2 cellular contexts compared by ENCODE assay signal in genomic region chr7:77838929-77839491, GRCh38.
TF ChIP-seq lines count a peak whose summit lies in the region.

No MANE protein-coding gene starts in this region.

TF ChIP-seq in A549, 52 proteins besides CTCF, POLR2A, EP300 and RAD21:
- TF ChIP-seq TFCP2L1 (CRISPR knock-in tag; IDR thresholded peaks at IDR 0.05) (no peak), HOXA7 (CRISPR knock-in tag; IDR thresholded peaks at IDR 0.05) (no peak), NR3C1 (IDR thresholded peaks at IDR 0.05) (no peak), FOSB (CRISPR knock-in tag; IDR thresholded peaks at IDR 0.05) (no peak), USF2 (IDR thresholded peaks at IDR 0.05) (no peak), POLR2AphosphoS2 (conservative IDR thresholded peaks at IDR 0.05; ENCODE audit: low read length) (no peak), E2F6 (IDR thresholded peaks at IDR 0.05; ENCODE audit: borderline replicate concordance, low read depth) (no peak), ELK1 (IDR thresholded peaks at IDR 0.05; ENCODE audit: low read depth, low read length) (no peak), HMGXB4 (CRISPR knock-in tag; IDR thresholded peaks at IDR 0.05; ENCODE audit: borderline replicate concordance) (no peak)

TF ChIP-seq in K562, 482 proteins besides CTCF, POLR2A, EP300 and RAD21:
- TF ChIP-seq, protein P1, sequence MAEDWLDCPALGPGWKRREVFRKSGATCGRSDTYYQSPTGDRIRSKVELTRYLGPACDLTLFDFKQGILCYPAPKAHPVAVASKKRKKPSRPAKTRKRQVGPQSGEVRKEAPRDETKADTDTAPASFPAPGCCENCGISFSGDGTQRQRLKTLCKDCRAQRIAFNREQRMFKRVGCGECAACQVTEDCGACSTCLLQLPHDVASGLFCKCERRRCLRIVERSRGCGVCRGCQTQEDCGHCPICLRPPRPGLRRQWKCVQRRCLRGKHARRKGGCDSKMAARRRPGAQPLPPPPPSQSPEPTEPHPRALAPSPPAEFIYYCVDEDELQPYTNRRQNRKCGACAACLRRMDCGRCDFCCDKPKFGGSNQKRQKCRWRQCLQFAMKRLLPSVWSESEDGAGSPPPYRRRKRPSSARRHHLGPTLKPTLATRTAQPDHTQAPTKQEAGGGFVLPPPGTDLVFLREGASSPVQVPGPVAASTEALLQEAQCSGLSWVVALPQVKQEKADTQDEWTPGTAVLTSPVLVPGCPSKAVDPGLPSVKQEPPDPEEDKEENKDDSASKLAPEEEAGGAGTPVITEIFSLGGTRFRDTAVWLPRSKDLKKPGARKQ (CRISPR knock-in tag; IDR thresholded peaks at IDR 0.05), result no peak
- TF ChIP-seq XRCC4 (IDR thresholded peaks at IDR 0.05; ENCODE audit: extremely low read depth, insufficient read depth, insufficient read length) (no peak), MXI1 (IDR thresholded peaks at IDR 0.05; ENCODE audit: low read depth, low read length) (no peak), SPI1 (IDR thresholded peaks at IDR 0.05; ENCODE audit: borderline replicate concordance, low read depth, low read length) (no peak), XRCC3 (IDR thresholded peaks at IDR 0.05) (no peak), RCOR1 (IDR thresholded peaks at IDR 0.05; ENCODE audit: borderline replicate concordance in 1 of 2, low read depth in 2 of 2, low read length in 2 of 2) (peak in 1 of 2 experiments; percentile 38; a peak in 1 of 4 replicates), KLF13 (tag; IDR thresholded peaks at IDR 0.05; ENCODE audit: borderline replicate concordance, low read depth) (no peak), NFIX (CRISPR knock-in tag; IDR thresholded peaks at IDR 0.05; ENCODE audit: low read depth) (no peak), SMARCB1 (IDR thresholded peaks at IDR 0.05; ENCODE audit: insufficient read length, low read depth) (no peak), STAG1 (CRISPR knock-in tag; IDR thresholded peaks at IDR 0.05; ENCODE audit: borderline replicate concordance) (no peak), NFE2L1 (tag; IDR thresholded peaks at IDR 0.05; ENCODE audit: borderline replicate concordance, low read depth) (no peak), ARHGAP35 (IDR thresholded peaks at IDR 0.05; ENCODE audit: partially characterized antibody) (no peak), ZEB2 (IDR thresholded peaks at IDR 0.05) (no peak), CREBBP (IDR thresholded peaks at IDR 0.05; ENCODE audit: low read depth, low read length) (no peak), BRF1 (IDR thresholded peaks at IDR 0.05; ENCODE audit: borderline replicate concordance, extremely low read depth, insufficient read length) (no peak), NR0B1 (IDR thresholded peaks at IDR 0.05; ENCODE audit: partially characterized antibody) (no peak), ELK3 (CRISPR knock-in tag; IDR thresholded peaks at IDR 0.05) (no peak), RFX7 (CRISPR knock-in tag; IDR thresholded peaks at IDR 0.05) (no peak), IFI16 (CRISPR knock-in tag; IDR thresholded peaks at IDR 0.05) (no peak), HMBOX1 (IDR thresholded peaks at IDR 0.05) (peak; percentile 76), MAX (CRISPR knock-in tag; IDR thresholded peaks at IDR 0.05) (no peak), MCM2 (IDR thresholded peaks at IDR 0.05; ENCODE audit: low read depth) (no peak), E2F1 (CRISPR knock-in tag; IDR thresholded peaks at IDR 0.05) (no peak), HDAC2 (IDR thresholded peaks at IDR 0.05) (no peak), ZBTB40 (IDR thresholded peaks at IDR 0.05) (no peak), ZBTB40 (CRISPR knock-in tag; IDR thresholded peaks at IDR 0.05) (no peak), ERF (CRISPR knock-in tag; IDR thresholded peaks at IDR 0.05) (no peak), ZSCAN29 (IDR thresholded peaks at IDR 0.05) (no peak), PTRF (tag; IDR thresholded peaks at IDR 0.05) (no peak), ZNF77 (CRISPR knock-in tag; IDR thresholded peaks at IDR 0.05) (no peak), C11orf30 (IDR thresholded peaks at IDR 0.05; ENCODE audit: low read depth) (0 out of 2 replicates have a peak, but pooled peaks have one; percentile 3), FIP1L1 (IDR thresholded peaks at IDR 0.05; ENCODE audit: low read depth, low read length, poor library complexity, severe bottlenecking) (no peak), YBX1 (IDR thresholded peaks at IDR 0.05) (no peak), SREBF1 (IDR thresholded peaks at IDR 0.05; ENCODE audit: borderline replicate concordance, low read depth, low read length) (no peak), LEF1 (IDR thresholded peaks at IDR 0.05) (no peak), ZNF316 (IDR thresholded peaks at IDR 0.05) (peak; percentile 37; the same call in 1 of the 2 replicates), FOXA3 (CRISPR knock-in tag; conservative IDR thresholded peaks at IDR 0.05 in 1 of 2, IDR thresholded peaks at IDR 0.05 in 1 of 2) (0 out of 4 replicates have a peak, but pooled peaks have one; percentile 22 to 34), GATAD2B (IDR thresholded peaks at IDR 0.05; ENCODE audit: borderline replicate concordance) (no peak), CTBP1 (IDR thresholded peaks at IDR 0.05; ENCODE audit: borderline replicate concordance) (peak; percentile 36), ZNF512 (tag; IDR thresholded peaks at IDR 0.05) (no peak), NR2C2 (CRISPR knock-in tag; IDR thresholded peaks at IDR 0.05) (no peak), NR2C2 (tag; IDR thresholded peaks at IDR 0.05) (no peak), POU5F1 (IDR thresholded peaks at IDR 0.05; ENCODE audit: borderline replicate concordance, low read depth, low read length, partially characterized antibody) (no peak), KAT7 (CRISPR knock-in tag; IDR thresholded peaks at IDR 0.05; ENCODE audit: borderline replicate concordance) (no peak), MED1 (CRISPR knock-in tag; IDR thresholded peaks at IDR 0.05; ENCODE audit: borderline replicate concordance) (no peak)
- TF ChIP-seq, protein P2, sequence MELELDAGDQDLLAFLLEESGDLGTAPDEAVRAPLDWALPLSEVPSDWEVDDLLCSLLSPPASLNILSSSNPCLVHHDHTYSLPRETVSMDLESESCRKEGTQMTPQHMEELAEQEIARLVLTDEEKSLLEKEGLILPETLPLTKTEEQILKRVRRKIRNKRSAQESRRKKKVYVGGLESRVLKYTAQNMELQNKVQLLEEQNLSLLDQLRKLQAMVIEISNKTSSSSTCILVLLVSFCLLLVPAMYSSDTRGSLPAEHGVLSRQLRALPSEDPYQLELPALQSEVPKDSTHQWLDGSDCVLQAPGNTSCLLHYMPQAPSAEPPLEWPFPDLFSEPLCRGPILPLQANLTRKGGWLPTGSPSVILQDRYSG (tag; conservative IDR thresholded peaks at IDR 0.05; ENCODE audit: low read depth), result no peak
